In genomic region chr20:33606114-33606771, GRCh38 we compare ENCODE assay signal across 1 cellular context.
A peak's percentile ranks its signal among the peaks of the same experiment; 100 is the strongest.
TF ChIP-seq lines count a peak whose summit lies in the region.

No MANE protein-coding gene starts in this region.

TF ChIP-seq in GM12878, 131 proteins besides CTCF, POLR2A, EP300 and RAD21 (continued from another document and continues in another):
- no peak for TF ChIP-seq HDGF (IDR thresholded peaks at IDR 0.05)
- TF ChIP-seq, protein P1, sequence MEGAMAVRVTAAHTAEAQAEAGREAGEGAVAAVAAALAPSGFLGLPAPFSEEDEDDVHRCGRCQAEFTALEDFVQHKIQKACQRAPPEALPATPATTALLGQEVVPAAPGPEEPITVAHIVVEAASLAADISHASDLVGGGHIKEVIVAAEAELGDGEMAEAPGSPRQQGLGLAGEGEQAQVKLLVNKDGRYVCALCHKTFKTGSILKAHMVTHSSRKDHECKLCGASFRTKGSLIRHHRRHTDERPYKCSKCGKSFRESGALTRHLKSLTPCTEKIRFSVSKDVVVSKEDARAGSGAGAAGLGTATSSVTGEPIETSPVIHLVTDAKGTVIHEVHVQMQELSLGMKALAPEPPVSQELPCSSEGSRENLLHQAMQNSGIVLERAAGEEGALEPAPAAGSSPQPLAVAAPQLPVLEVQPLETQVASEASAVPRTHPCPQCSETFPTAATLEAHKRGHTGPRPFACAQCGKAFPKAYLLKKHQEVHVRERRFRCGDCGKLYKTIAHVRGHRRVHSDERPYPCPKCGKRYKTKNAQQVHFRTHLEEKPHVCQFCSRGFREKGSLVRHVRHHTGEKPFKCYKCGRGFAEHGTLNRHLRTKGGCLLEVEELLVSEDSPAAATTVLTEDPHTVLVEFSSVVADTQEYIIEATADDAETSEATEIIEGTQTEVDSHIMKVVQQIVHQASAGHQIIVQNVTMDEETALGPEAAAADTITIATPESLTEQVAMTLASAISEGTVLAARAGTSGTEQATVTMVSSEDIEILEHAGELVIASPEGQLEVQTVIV (IDR thresholded peaks at IDR 0.05; ENCODE audit: borderline replicate concordance, partially characterized antibody), result no peak
- no peak for TF ChIP-seq USF2 (IDR thresholded peaks at IDR 0.05; ENCODE audit: borderline replicate concordance, low read depth, low read length)
- TF ChIP-seq ZBTB11 (CRISPR knock-in tag; IDR thresholded peaks at IDR 0.05), result no peak
- no peak for TF ChIP-seq PML (IDR thresholded peaks at IDR 0.05; ENCODE audit: low read length)
- no peak for TF ChIP-seq BRCA1 (IDR thresholded peaks at IDR 0.05; ENCODE audit: low read depth, low read length)
- no peak for TF ChIP-seq SMARCA5 (IDR thresholded peaks at IDR 0.05)
- no peak for TF ChIP-seq HDAC2 (IDR thresholded peaks at IDR 0.05)
- TF ChIP-seq RAD51 (IDR thresholded peaks at IDR 0.05), result no peak
- no peak for TF ChIP-seq SRF (IDR thresholded peaks at IDR 0.05; ENCODE audit: low read depth in 2 of 2, low read length in 2 of 2)
- no peak for TF ChIP-seq TCF3 (IDR thresholded peaks at IDR 0.05; ENCODE audit: borderline replicate concordance, insufficient read depth, low read depth, low read length)
- TF ChIP-seq CHD2 (IDR thresholded peaks at IDR 0.05; ENCODE audit: borderline replicate concordance, low read depth, low read length), result no peak
- no peak for TF ChIP-seq GABPA (IDR thresholded peaks at IDR 0.05; ENCODE audit: low read depth)
- TF ChIP-seq MEF2A (IDR thresholded peaks at IDR 0.05; ENCODE audit: insufficient read depth, low read depth, low read length), result peak; percentile 69
- peak in 1 of 2 experiments; percentile 84; a peak in 2 of 4 replicates for TF ChIP-seq ETV6 (conservative IDR thresholded peaks at IDR 0.05 in 1 of 2, IDR thresholded peaks at IDR 0.05 in 1 of 2; ENCODE audit: borderline replicate concordance in 1 of 2, low read depth in 1 of 2)
- TF ChIP-seq MYC (IDR thresholded peaks at IDR 0.05; ENCODE audit: insufficient read depth, insufficient read length, insufficient replicate concordance, low read length, severe bottlenecking), result no peak
- TF ChIP-seq RCOR1 (conservative IDR thresholded peaks at IDR 0.05; ENCODE audit: low read depth, low read length), result no peak
- TF ChIP-seq FOXM1 (IDR thresholded peaks at IDR 0.05; ENCODE audit: low read depth, low read length), result peak; percentile 44; the same call in 1 of the 2 replicates
- no peak for TF ChIP-seq ZNF24 (IDR thresholded peaks at IDR 0.05)
- peak; percentile 42; the same call in 1 of the 2 replicates for TF ChIP-seq CREM (IDR thresholded peaks at IDR 0.05; ENCODE audit: low read depth)
- TF ChIP-seq FOXK2 (IDR thresholded peaks at IDR 0.05), result no peak
- no peak for TF ChIP-seq ATF7 (IDR thresholded peaks at IDR 0.05; ENCODE audit: low read depth)
- peak; percentile 42; the same call in 1 of the 2 replicates for TF ChIP-seq EED (IDR thresholded peaks at IDR 0.05; ENCODE audit: low read depth)
- TF ChIP-seq E2F4 (IDR thresholded peaks at IDR 0.05; ENCODE audit: low read depth, low read length), result no peak
- peak; percentile 52 for TF ChIP-seq IKZF1 (conservative IDR thresholded peaks at IDR 0.05)
- no peak for TF ChIP-seq SREBF2 (IDR thresholded peaks at IDR 0.05; ENCODE audit: low read length)
- TF ChIP-seq ESRRA (IDR thresholded peaks at IDR 0.05; ENCODE audit: low read length), result no peak
- TF ChIP-seq EGR1 (IDR thresholded peaks at IDR 0.05; ENCODE audit: borderline replicate concordance in 1 of 2, low read depth in 2 of 2, low read length in 2 of 2), result no peak
- TF ChIP-seq SPI1 (IDR thresholded peaks at IDR 0.05; ENCODE audit: borderline replicate concordance, insufficient read depth, low read depth, low read length), result no peak
- no peak for TF ChIP-seq TCF7 (IDR thresholded peaks at IDR 0.05; ENCODE audit: borderline replicate concordance)
- TF ChIP-seq RUNX3 (IDR thresholded peaks at IDR 0.05; ENCODE audit: low read length), result peak; percentile 80
- TF ChIP-seq HCFC1 (IDR thresholded peaks at IDR 0.05; ENCODE audit: low read length), result no peak
- no peak for TF ChIP-seq PAX8 (IDR thresholded peaks at IDR 0.05)
- no peak for TF ChIP-seq NR2C1 (IDR thresholded peaks at IDR 0.05)
- TF ChIP-seq, protein P2, sequence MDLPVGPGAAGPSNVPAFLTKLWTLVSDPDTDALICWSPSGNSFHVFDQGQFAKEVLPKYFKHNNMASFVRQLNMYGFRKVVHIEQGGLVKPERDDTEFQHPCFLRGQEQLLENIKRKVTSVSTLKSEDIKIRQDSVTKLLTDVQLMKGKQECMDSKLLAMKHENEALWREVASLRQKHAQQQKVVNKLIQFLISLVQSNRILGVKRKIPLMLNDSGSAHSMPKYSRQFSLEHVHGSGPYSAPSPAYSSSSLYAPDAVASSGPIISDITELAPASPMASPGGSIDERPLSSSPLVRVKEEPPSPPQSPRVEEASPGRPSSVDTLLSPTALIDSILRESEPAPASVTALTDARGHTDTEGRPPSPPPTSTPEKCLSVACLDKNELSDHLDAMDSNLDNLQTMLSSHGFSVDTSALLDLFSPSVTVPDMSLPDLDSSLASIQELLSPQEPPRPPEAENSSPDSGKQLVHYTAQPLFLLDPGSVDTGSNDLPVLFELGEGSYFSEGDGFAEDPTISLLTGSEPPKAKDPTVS (IDR thresholded peaks at IDR 0.05; ENCODE audit: low read depth, low read length), result no peak
- no peak for TF ChIP-seq CREB1 (IDR thresholded peaks at IDR 0.05; ENCODE audit: low read depth)
- TF ChIP-seq, protein P3, sequence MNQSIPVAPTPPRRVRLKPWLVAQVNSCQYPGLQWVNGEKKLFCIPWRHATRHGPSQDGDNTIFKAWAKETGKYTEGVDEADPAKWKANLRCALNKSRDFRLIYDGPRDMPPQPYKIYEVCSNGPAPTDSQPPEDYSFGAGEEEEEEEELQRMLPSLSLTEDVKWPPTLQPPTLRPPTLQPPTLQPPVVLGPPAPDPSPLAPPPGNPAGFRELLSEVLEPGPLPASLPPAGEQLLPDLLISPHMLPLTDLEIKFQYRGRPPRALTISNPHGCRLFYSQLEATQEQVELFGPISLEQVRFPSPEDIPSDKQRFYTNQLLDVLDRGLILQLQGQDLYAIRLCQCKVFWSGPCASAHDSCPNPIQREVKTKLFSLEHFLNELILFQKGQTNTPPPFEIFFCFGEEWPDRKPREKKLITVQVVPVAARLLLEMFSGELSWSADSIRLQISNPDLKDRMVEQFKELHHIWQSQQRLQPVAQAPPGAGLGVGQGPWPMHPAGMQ (IDR thresholded peaks at IDR 0.05; ENCODE audit: borderline replicate concordance), result no peak
- TF ChIP-seq ZNF274 (IDR thresholded peaks at IDR 0.05; ENCODE audit: insufficient read depth, insufficient read length), result no peak
- peak; percentile 67 for TF ChIP-seq MEF2B (IDR thresholded peaks at IDR 0.05; ENCODE audit: partially characterized antibody, poor library complexity, severe bottlenecking)
- TF ChIP-seq, protein P4, sequence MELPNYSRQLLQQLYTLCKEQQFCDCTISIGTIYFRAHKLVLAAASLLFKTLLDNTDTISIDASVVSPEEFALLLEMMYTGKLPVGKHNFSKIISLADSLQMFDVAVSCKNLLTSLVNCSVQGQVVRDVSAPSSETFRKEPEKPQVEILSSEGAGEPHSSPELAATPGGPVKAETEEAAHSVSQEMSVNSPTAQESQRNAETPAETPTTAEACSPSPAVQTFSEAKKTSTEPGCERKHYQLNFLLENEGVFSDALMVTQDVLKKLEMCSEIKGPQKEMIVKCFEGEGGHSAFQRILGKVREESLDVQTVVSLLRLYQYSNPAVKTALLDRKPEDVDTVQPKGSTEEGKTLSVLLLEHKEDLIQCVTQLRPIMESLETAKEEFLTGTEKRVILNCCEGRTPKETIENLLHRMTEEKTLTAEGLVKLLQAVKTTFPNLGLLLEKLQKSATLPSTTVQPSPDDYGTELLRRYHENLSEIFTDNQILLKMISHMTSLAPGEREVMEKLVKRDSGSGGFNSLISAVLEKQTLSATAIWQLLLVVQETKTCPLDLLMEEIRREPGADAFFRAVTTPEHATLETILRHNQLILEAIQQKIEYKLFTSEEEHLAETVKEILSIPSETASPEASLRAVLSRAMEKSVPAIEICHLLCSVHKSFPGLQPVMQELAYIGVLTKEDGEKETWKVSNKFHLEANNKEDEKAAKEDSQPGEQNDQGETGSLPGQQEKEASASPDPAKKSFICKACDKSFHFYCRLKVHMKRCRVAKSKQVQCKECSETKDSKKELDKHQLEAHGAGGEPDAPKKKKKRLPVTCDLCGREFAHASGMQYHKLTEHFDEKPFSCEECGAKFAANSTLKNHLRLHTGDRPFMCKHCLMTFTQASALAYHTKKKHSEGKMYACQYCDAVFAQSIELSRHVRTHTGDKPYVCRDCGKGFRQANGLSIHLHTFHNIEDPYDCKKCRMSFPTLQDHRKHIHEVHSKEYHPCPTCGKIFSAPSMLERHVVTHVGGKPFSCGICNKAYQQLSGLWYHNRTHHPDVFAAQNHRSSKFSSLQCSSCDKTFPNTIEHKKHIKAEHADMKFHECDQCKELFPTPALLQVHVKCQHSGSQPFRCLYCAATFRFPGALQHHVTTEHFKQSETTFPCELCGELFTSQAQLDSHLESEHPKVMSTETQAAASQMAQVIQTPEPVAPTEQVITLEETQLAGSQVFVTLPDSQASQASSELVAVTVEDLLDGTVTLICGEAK (IDR thresholded peaks at IDR 0.05; ENCODE audit: borderline replicate concordance), result no peak
- no peak for TF ChIP-seq NFYA (IDR thresholded peaks at IDR 0.05; ENCODE audit: borderline replicate concordance, low read depth, low read length)
- TF ChIP-seq ATF2 (IDR thresholded peaks at IDR 0.05; ENCODE audit: low read length), result peak; percentile 55; the same call in 1 of the 2 replicates
